In the genomic region with DNA sequence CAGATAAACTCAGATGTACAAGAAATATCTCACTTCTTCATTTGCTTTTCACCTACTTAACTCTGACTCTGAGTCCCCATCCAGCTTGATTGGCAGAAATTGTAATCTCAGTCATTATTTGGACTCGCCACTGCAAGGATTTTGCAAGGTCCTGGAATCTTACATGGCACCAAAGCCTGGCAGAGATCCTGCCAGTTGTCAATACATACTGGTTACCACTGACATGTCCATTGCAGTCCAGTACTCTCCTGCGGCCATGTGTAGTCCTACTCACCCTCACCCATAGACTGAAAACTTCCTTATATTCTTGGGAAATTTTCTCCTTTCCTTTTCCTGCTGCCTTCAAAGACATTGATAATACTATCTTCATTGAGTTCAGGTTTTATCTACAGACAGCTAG, we compare ENCODE assay signal across 3 cellular contexts. TPM values are rescaled to one million over a fixed set of nuclear protein-coding genes. Genes with fewer than 3 reads are reported as not detected.
"Had no signal": no experiment of that assay in that cellular context is flagged by ENCODE, and none has a peak within 500 bp of the region (broad histone marks: within the 10 kb centered on the region; RNA-seq: fewer than 3 reads in every experiment).

No MANE protein-coding gene starts in this region.

RNA-seq across cellular contexts. Expression of gene FAM72B, which starts 29.3 kb away (rescaled TPM):
- total RNA-seq: ascending aorta, body of pancreas, bronchial epithelial cell had no signal
